ENCODE assay signal across 6 cellular contexts in the genomic region with DNA sequence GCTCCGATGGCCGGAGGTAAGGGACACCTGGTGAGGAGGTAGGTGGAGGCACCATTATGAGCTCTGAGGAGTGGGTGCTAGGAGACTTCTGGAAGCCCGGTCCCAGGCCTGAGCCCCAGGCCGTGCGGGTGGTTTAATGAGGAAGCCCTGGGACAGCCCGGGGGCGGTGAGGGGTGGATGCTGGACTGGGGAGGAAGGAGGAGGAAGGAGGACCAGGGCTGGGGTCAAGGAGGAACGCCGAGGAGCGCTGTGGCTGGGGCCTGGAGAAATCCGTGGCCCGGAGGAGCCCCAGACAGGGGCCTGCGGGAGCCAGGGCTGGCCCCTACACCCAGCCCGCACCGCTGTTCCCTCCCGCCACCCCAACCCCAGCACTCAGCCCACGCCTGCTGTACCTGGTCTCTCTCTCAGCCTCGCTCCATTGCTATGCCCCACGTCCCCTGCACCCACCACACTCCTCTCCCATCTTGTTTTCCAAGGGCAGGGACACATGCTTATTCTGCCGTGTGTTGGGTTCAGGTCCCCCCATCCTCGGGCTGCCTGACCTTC. TPM values are rescaled to one million over a fixed set of nuclear protein-coding genes. Genes with fewer than 3 reads are reported as not detected.
"Had no signal": no experiment of that assay in that cellular context is flagged by ENCODE, and none has a peak within 500 bp of the region (broad histone marks: within the 10 kb centered on the region; RNA-seq: fewer than 3 reads in every experiment).

No MANE protein-coding gene starts in this region.

RNA-seq across cellular contexts. Expression of a gene that starts 0.9 kb away (rescaled TPM):
- total RNA-seq: gastroesophageal sphincter, hepatocyte, mesothelial cell of epicardium, subcutaneous adipose tissue, urinary bladder had no signal
- polyA plus RNA-seq: cardiac muscle cell, hepatocyte had no signal
